ENCODE assay signal across 2 cellular contexts in genomic region chr4:74413265-74413664, GRCh38.
TF ChIP-seq lines count a peak whose summit lies in the region.

No MANE protein-coding gene starts in this region.

TF ChIP-seq in HCT116, 20 proteins besides CTCF, POLR2A, EP300 and RAD21:
- TF ChIP-seq EZH2 (IDR thresholded peaks at IDR 0.05) = no peak
- TF ChIP-seq SIN3A (IDR thresholded peaks at IDR 0.05; ENCODE audit: low read depth) = no peak
- TF ChIP-seq SP1 (IDR thresholded peaks at IDR 0.05; ENCODE audit: low read depth) = no peak
- TF ChIP-seq CEBPB (IDR thresholded peaks at IDR 0.05; ENCODE audit: low read depth) = no peak
- no peak for TF ChIP-seq POLR2AphosphoS5 (IDR thresholded peaks at IDR 0.05; ENCODE audit: low read depth, low read length)
- TF ChIP-seq ZNF274 (IDR thresholded peaks at IDR 0.05; ENCODE audit: low read depth, low read length) = no peak
- no peak for TF ChIP-seq CBX3 (IDR thresholded peaks at IDR 0.05; ENCODE audit: low read depth)
- no peak for TF ChIP-seq JUND (IDR thresholded peaks at IDR 0.05)
- TF ChIP-seq SRF (IDR thresholded peaks at IDR 0.05; ENCODE audit: low read depth) = no peak
- no peak for TF ChIP-seq YY1 (IDR thresholded peaks at IDR 0.05; ENCODE audit: extremely low read depth, insufficient replicate concordance, low read depth, low read length)
- TF ChIP-seq FOSL1 (IDR thresholded peaks at IDR 0.05; ENCODE audit: low read depth) = no peak
- no peak for TF ChIP-seq EGR1 (IDR thresholded peaks at IDR 0.05; ENCODE audit: low read depth)
- TF ChIP-seq TCF7L2 (IDR thresholded peaks at IDR 0.05; ENCODE audit: borderline replicate concordance, extremely low read depth, insufficient read depth, insufficient read length) = no peak
- no peak for TF ChIP-seq ATF3 (IDR thresholded peaks at IDR 0.05)
- TF ChIP-seq MAX (IDR thresholded peaks at IDR 0.05) = no peak

TF ChIP-seq in IMR-90, 13 proteins besides CTCF, POLR2A, EP300 and RAD21:
- TF ChIP-seq CHD1 (IDR thresholded peaks at IDR 0.05; ENCODE audit: low read depth, low read length) (no peak), MAFK (IDR thresholded peaks at IDR 0.05; ENCODE audit: low read depth, low read length) (no peak), FOS (IDR thresholded peaks at IDR 0.05; ENCODE audit: low read depth, low read length) (no peak), MAZ (IDR thresholded peaks at IDR 0.05; ENCODE audit: borderline replicate concordance, low read depth, low read length) (no peak), NFE2L2 (IDR thresholded peaks at IDR 0.05; ENCODE audit: low read depth, low read length) (no peak), SMC3 (IDR thresholded peaks at IDR 0.05; ENCODE audit: low read depth, low read length) (no peak), CEBPB (IDR thresholded peaks at IDR 0.05; ENCODE audit: low read depth, low read length) (no peak), BHLHE40 (IDR thresholded peaks at IDR 0.05; ENCODE audit: low read depth, low read length) (no peak), RCOR1 (IDR thresholded peaks at IDR 0.05; ENCODE audit: insufficient replicate concordance, low read length) (no peak), ELK1 (IDR thresholded peaks at IDR 0.05; ENCODE audit: borderline replicate concordance, low read depth, low read length) (no peak), RFX5 (IDR thresholded peaks at IDR 0.05; ENCODE audit: low read depth, low read length) (no peak), USF2 (IDR thresholded peaks at IDR 0.05; ENCODE audit: low read depth, low read length) (no peak), MXI1 (IDR thresholded peaks at IDR 0.05; ENCODE audit: borderline replicate concordance, low read depth, low read length) (no peak)
